9 cellular contexts compared by ENCODE assay signal in the genomic region with DNA sequence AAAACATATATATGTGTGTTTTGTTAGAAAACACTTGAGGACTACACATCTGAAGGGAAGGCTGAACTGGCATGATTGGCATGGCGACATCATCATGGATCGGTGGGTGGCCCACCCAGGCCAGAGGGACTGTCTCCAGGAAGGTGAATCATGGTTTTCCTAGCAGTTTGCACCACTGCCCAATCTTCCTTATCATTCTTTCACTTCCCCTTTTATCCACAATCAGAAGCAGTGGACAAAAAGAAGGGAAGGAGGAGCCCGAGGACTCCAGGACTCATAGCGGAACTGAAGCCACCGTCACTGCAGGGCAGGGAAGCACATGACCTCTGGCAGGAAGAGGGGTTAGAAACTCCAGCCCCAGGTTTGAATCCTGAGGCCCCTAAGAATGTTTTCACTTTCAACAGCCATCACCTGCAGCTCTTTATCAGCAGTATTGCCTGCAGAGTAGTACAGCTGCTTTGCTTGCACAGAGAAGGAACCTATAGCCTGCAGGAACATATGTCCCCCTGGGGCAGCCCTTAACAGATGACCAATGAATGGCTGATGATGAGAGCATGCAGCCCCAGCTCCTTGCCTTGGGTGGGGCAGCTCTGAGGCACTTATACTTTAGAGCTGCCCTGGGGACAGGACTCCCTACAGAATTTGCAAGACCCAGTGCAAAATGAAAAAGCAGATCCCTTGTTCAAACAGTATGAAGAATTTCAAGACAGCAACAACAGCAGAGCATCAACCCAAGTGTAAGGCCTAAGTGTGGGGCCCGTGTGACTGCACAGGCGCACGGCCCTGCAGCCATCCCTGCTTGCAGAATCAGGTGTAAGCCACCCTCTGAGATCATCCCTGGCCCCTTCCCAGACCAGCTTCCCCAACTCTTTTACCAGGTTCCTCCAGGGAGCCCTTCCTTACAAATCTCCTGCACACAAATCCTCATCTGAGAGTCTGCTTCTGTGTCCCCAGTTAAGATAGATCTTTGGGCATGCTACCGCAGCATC.
A peak's percentile ranks its signal among the peaks of the same experiment; 100 is the strongest.
DNase-seq lines count a peak whose midpoint lies in the region; ATAC-seq and TF ChIP-seq lines count a peak whose summit lies in the region.
"Had no signal": no experiment of that assay in that cellular context is flagged by ENCODE, and none has a peak within 500 bp of the region (broad histone marks: within the 10 kb centered on the region; RNA-seq: fewer than 3 reads in every experiment).

No MANE protein-coding gene starts in this region.

- H3F3A ChIP-seq in GM23338 (replicated peaks; ENCODE audit: low read depth), result no peaks in the 10 kb centered on the region

- H3K4me1 ChIP-seq in GM23338 (ENCODE audit: insufficient read depth) (peaks cover 11% of the 10 kb centered on the region), OCI-LY3 (ENCODE audit: low read length) (peaks cover 34% of the 10 kb centered on the region), foreskin keratinocyte (no peaks in the 10 kb centered on the region), SJCRH30 (no peaks in the 10 kb centered on the region)

- H3K36me3 Mint-ChIP-seq in GM23338 (ENCODE audit: low read depth), result no peaks in the 10 kb centered on the region

- H3K4me3 ChIP-seq in GM23338 (no peak overlapping the region), OCI-LY3 (ENCODE audit: low read length) (no peak overlapping the region), SJCRH30 (no peak overlapping the region)
- H3K4me3 ChIP-seq: skin epidermis had no signal

- peaks cover 19% of the 10 kb centered on the region for H3K4me1 Mint-ChIP-seq in GM23338

- H3K27ac Mint-ChIP-seq in GM23338, result peak overlapping the region; percentile 90

- no peak overlapping the region for H3K4me3 Mint-ChIP-seq in GM23338

- H4K20me1 ChIP-seq in GM23338 (replicated peaks; ENCODE audit: insufficient read depth), result no peaks in the 10 kb centered on the region
- H4K20me1 ChIP-seq in OCI-LY3 (ENCODE audit: insufficient read depth, low read length), result no peaks in the 10 kb centered on the region

- no peak overlapping the region for H3K9ac ChIP-seq in OCI-LY3 (ENCODE audit: low read length)

- no peaks in the 10 kb centered on the region for H3K9me3 Mint-ChIP-seq in GM23338

- ATAC-seq in GM23338 (peak; percentile 85), foreskin keratinocyte (peak; percentile 14), GM18517 (IDR thresholded peaks at IDR 0.05; ENCODE audit: unreplicated experiment) (no peak)

- no peaks in the 10 kb centered on the region for H3K36me3 ChIP-seq in GM23338 (ENCODE audit: insufficient read depth)
- H3K36me3 ChIP-seq in OCI-LY3 (replicated peaks; ENCODE audit: low read depth, low read length), result no peaks in the 10 kb centered on the region
- no peaks in the 10 kb centered on the region for H3K36me3 ChIP-seq in SJCRH30

- no peaks in the 10 kb centered on the region for H3K27me3 Mint-ChIP-seq in GM23338 (ENCODE audit: insufficient read depth, low read depth, poor library complexity)

- TF ChIP-seq CTCF in GM23338 (conservative IDR thresholded peaks at IDR 0.05; ENCODE audit: low read depth in 2 of 2), result no peak
- no peak for TF ChIP-seq CTCF in OCI-LY3 (IDR thresholded peaks at IDR 0.05; ENCODE audit: low read depth, low read length)
- TF ChIP-seq CTCF in foreskin keratinocyte (conservative IDR thresholded peaks at IDR 0.05), result no peak

- no peak overlapping the region for H3K4me2 ChIP-seq in GM23338
- peak overlapping the region; percentile 45 for H3K4me2 ChIP-seq in OCI-LY3 (ENCODE audit: low read length)

- H3K9me3 ChIP-seq in OCI-LY3 (ENCODE audit: insufficient read depth, low read length) (no peaks in the 10 kb centered on the region), SJCRH30 (replicated peaks) (peaks cover 2% of the 10 kb centered on the region; the same call in 1 of the 2 replicates)

- H3K79me2 ChIP-seq in GM23338 (replicated peaks; ENCODE audit: insufficient read depth), result no peaks in the 10 kb centered on the region
- H3K79me2 ChIP-seq in OCI-LY3 (ENCODE audit: low read length), result no peaks in the 10 kb centered on the region

- no peaks in the 10 kb centered on the region for H3K27me3 ChIP-seq in GM23338 (ENCODE audit: insufficient read depth)
- H3K27me3 ChIP-seq in OCI-LY3 (ENCODE audit: low read depth, low read length), result no peaks in the 10 kb centered on the region
- H3K27me3 ChIP-seq in foreskin keratinocyte, result no peaks in the 10 kb centered on the region
- H3K27me3 ChIP-seq in SJCRH30, result no peaks in the 10 kb centered on the region

- peak overlapping the region; percentile 35; the same call in 1 of the 2 replicates for H2AFZ ChIP-seq in GM23338
- H2AFZ ChIP-seq in OCI-LY3 (ENCODE audit: low read depth, low read length), result no peak overlapping the region

- DNase-seq in EH (ENCODE audit: low read depth) (peak; percentile 79), GM23338 (ENCODE audit: low spot score) (peak; percentile 24), foreskin keratinocyte (no peak), SJCRH30 (no peak), foreskin melanocyte (no peak), inferior parietal cortex (ENCODE audit: extremely low spot score) (no peak)

- H3K27ac ChIP-seq in GM23338 (ENCODE audit: low read depth), result peak overlapping the region; percentile 84
- no peak overlapping the region for H3K27ac ChIP-seq in OCI-LY3 (ENCODE audit: low read length)
- H3K27ac ChIP-seq in foreskin keratinocyte, result no peak overlapping the region
- no peak overlapping the region for H3K27ac ChIP-seq in SJCRH30

- peaks cover 14% of the 10 kb centered on the region for H3K9me2 ChIP-seq in GM23338 (ENCODE audit: insufficient read depth)

TF ChIP-seq in GM23338, 12 proteins besides CTCF, POLR2A, EP300 and RAD21:
- TF ChIP-seq EZH2phosphoT487 (IDR thresholded peaks at IDR 0.05; ENCODE audit: unreplicated experiment), result no peak
- TF ChIP-seq ZNF462 (CRISPR knock-in tag; IDR thresholded peaks at IDR 0.05), result peak; percentile 32; the same call in 1 of the 2 replicates

Comparison
In these comparisons a context has a peak if more than half of its experiments do, and no peak if none do; other contexts are left out.
1. DNase-seq: peak in EH (single experiment) and GM23338 (single experiment); none in foreskin keratinocyte (0 of 2), SJCRH30 (0 of 2), foreskin melanocyte (single experiment) and inferior parietal cortex (single experiment).